ENCODE assay signal across 8 cellular contexts in the genomic region with DNA sequence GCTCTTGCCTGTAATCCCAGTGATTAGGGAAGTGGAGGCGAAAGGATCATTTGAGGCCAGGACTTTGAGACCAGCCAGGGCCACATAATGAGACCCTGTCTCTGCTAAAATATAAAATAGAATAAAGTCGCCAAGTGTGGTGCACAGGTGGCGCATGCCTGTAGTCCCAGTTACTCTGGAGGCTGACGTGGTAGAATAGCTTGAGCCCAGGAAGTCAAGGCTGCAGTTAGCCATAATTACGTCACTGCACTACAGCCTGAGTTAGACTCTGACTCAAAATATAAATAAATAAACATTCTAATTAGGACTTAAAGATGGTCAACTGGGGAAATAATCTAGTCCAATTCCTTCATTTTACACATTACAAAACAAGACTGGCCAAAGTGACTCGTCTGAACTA. TPM values are rescaled to one million over a fixed set of nuclear protein-coding genes. Genes with fewer than 3 reads are reported as not detected.
A peak's percentile ranks its signal among the peaks of the same experiment; 100 is the strongest.
DNase-seq lines count a peak whose midpoint lies in the region; ATAC-seq, FAIRE-seq and TF ChIP-seq lines count a peak whose summit lies in the region.

No MANE protein-coding gene starts in this region.

- H3K27ac Mint-ChIP-seq in T-helper 1 cell treated with Interleukin-12 subunit alpha and Interleukin-12 subunit beta and Interleukin-4 antibody, amounts not matched to agents 30 μg/mL and 1 μg/mL, for 36 hours: peak overlapping the region; percentile 98
- H3K27ac Mint-ChIP-seq in naive thymus-derived CD4-positive, alpha-beta T cell: peak overlapping the region; percentile 97 to 99 (median 98)

- peak; percentile 1 for DNase-seq in DMS153 treated with DMSO at 0.1 percent for 48 hours (lab: John Stamatoyannopoulos, UW; ENCODE audit: unreplicated experiment)
- no peak for DNase-seq in DMS153 (lab: John Stamatoyannopoulos, UW)
- DNase-seq in HS-5 (ENCODE audit: low read depth): peak; percentile 49
- peak in 6 of 9 donors; percentile 7 to 59 (median 34) for DNase-seq in naive thymus-derived CD4-positive, alpha-beta T cell
- DNase-seq in hippocampal formation (lab: John Stamatoyannopoulos, UW): no peak
- DNase-seq in GM12891 (ENCODE audit: insufficient read length, low spot score): no peak

- peaks cover 2% of the 10 kb centered on the region for H3K36me3 ChIP-seq in endocrine pancreas (ENCODE audit: control insufficient read depth, insufficient read depth, low read length)
- H3K36me3 ChIP-seq in naive thymus-derived CD4-positive, alpha-beta T cell (ENCODE audit: control insufficient read depth in 2 of 3, insufficient read depth in 3 of 3, low read length in 3 of 3): peaks cover 8 to 41% (median 28%) of the 10 kb centered on the region in 3 experiments

- peak overlapping the region; percentile 99 for H3K9ac ChIP-seq in endocrine pancreas (ENCODE audit: control insufficient read depth, insufficient read depth, low read length)

- no peaks in the 10 kb centered on the region for H3K4me1 ChIP-seq in endocrine pancreas (ENCODE audit: control insufficient read depth, insufficient read depth, low read length)
- peaks cover 18 to 20% of the 10 kb centered on the region in 2 donors for H3K4me1 ChIP-seq in naive thymus-derived CD4-positive, alpha-beta T cell (ENCODE audit: control insufficient read depth in 2 of 2, insufficient read depth in 2 of 2, low read length in 2 of 2)

- no peak for FAIRE-seq in GM12891 (lab: Jason Lieb, UNC)

- no peaks in the 10 kb centered on the region for H3K9me3 ChIP-seq in endocrine pancreas (ENCODE audit: control insufficient read depth, low read length)
- no peaks in the 10 kb centered on the region for H3K9me3 ChIP-seq in naive thymus-derived CD4-positive, alpha-beta T cell (ENCODE audit: control insufficient read depth in 2 of 3, low read length in 3 of 3)

- peaks cover 40% of the 10 kb centered on the region for H3K36me3 Mint-ChIP-seq in T-helper 1 cell treated with Interleukin-12 subunit alpha and Interleukin-12 subunit beta and Interleukin-4 antibody, amounts not matched to agents 30 μg/mL and 1 μg/mL, for 36 hours (ENCODE audit: low read depth)
- H3K36me3 Mint-ChIP-seq in naive thymus-derived CD4-positive, alpha-beta T cell: peaks cover 4 to 42% (median 20%) of the 10 kb centered on the region in 5 donors

- intact Hi-C loops in naive thymus-derived CD4-positive, alpha-beta T cell (cut with micrococcal nuclease): loop anchor here in 1 of 2 donors (5.0 kb wide), 3 partner anchors 102 to 573 kb away; a partner anchor contains a TSS

- H3K27me3 ChIP-seq in endocrine pancreas (ENCODE audit: control insufficient read depth, insufficient read depth, low read length): no peaks in the 10 kb centered on the region
- H3K27me3 ChIP-seq in naive thymus-derived CD4-positive, alpha-beta T cell (ENCODE audit: control insufficient read depth in 2 of 2, insufficient read depth in 2 of 2, low read length in 2 of 2): no peaks in the 10 kb centered on the region

- peak overlapping the region; percentile 95 for H3K27ac ChIP-seq in naive thymus-derived CD4-positive, alpha-beta T cell (ENCODE audit: low read depth, low read length)

- CTCF ChIA-PET in naive thymus-derived CD4-positive, alpha-beta T cell (lab: Charles Lee): interaction anchor here (0.6 kb wide), 1 partner anchor 99 kb away, joined by 3 read pairs; no protein-coding TSS in a partner anchor

- no peak for TF ChIP-seq POLR2A in GM12891 (IDR thresholded peaks at IDR 0.05; ENCODE audit: low read depth, low read length)

- H3K4me3 ChIP-seq in endocrine pancreas (ENCODE audit: control insufficient read depth, insufficient read depth, low read length): peak overlapping the region; percentile 100
- peak overlapping the region; percentile 72 for H3K4me3 ChIP-seq in naive thymus-derived CD4-positive, alpha-beta T cell (ENCODE audit: low read length)

- POLR2A ChIA-PET in naive thymus-derived CD4-positive, alpha-beta T cell (lab: Charles Lee): interaction anchor here (0.8 to 2.0 kb wide), 9 partner anchors 10 to 1347 kb away, joined by 3 to 19 read pairs (median 5); a partner anchor contains a TSS

- peaks cover 9% of the 10 kb centered on the region for H3K9me3 Mint-ChIP-seq in T-helper 1 cell treated with Interleukin-12 subunit alpha and Interleukin-12 subunit beta and Interleukin-4 antibody, amounts not matched to agents 30 μg/mL and 1 μg/mL, for 36 hours
- peaks cover 0 to 16% (median 0%) of the 10 kb centered on the region in 11 donors for H3K9me3 Mint-ChIP-seq in naive thymus-derived CD4-positive, alpha-beta T cell

- peaks cover 23% of the 10 kb centered on the region for H3K4me1 Mint-ChIP-seq in T-helper 1 cell treated with Interleukin-12 subunit alpha and Interleukin-12 subunit beta and Interleukin-4 antibody, amounts not matched to agents 30 μg/mL and 1 μg/mL, for 36 hours (ENCODE audit: low read depth)
- peaks cover 19 to 43% (median 33%) of the 10 kb centered on the region in 7 donors for H3K4me1 Mint-ChIP-seq in naive thymus-derived CD4-positive, alpha-beta T cell

- no peak for ATAC-seq in naive thymus-derived CD4-positive, alpha-beta T cell

- H3K4me3 Mint-ChIP-seq in T-helper 1 cell treated with Interleukin-12 subunit alpha and Interleukin-12 subunit beta and Interleukin-4 antibody, amounts not matched to agents 30 μg/mL and 1 μg/mL, for 36 hours: peak overlapping the region; percentile 96
- peak overlapping the region; percentile 94 to 100 (median 96) for H3K4me3 Mint-ChIP-seq in naive thymus-derived CD4-positive, alpha-beta T cell

- H3K27me3 Mint-ChIP-seq in T-helper 1 cell treated with Interleukin-12 subunit alpha and Interleukin-12 subunit beta and Interleukin-4 antibody, amounts not matched to agents 30 μg/mL and 1 μg/mL, for 36 hours (ENCODE audit: low read depth): no peaks in the 10 kb centered on the region
- H3K27me3 Mint-ChIP-seq in naive thymus-derived CD4-positive, alpha-beta T cell: no peaks in the 10 kb centered on the region

TF ChIP-seq in GM12891, 5 proteins besides CTCF, POLR2A, EP300 and RAD21:
- TF ChIP-seq SPI1 (IDR thresholded peaks at IDR 0.05; ENCODE audit: low read depth, low read length): no peak
- no peak for TF ChIP-seq TAF1 (IDR thresholded peaks at IDR 0.05; ENCODE audit: low read depth, low read length)
- TF ChIP-seq POU2F2 (IDR thresholded peaks at IDR 0.05; ENCODE audit: low read depth, low read length): no peak
- TF ChIP-seq POLR2AphosphoS5 (IDR thresholded peaks at IDR 0.05; ENCODE audit: low read depth, low read length): no peak
- no peak for TF ChIP-seq PAX5 (IDR thresholded peaks at IDR 0.05; ENCODE audit: insufficient read depth, low read length, severe bottlenecking)

RNA-seq across cellular contexts. Expression of a gene that starts 0.8 kb away (rescaled TPM):
- 100 to 1,000 TPM; 133 to 451 (median 179) TPM for total RNA-seq in naive thymus-derived CD4-positive, alpha-beta T cell
- polyA plus RNA-seq in naive thymus-derived CD4-positive, alpha-beta T cell: 100 to 1,000 TPM; 355 to 468 TPM
- 519 TPM for polyA plus RNA-seq in GM12891 (2012; ENCODE audit: low read depth, missing spikeins)

RNA-seq across cellular contexts. Expression of a gene that starts 10.7 kb away (rescaled TPM):
- 1 to 10 TPM in 1 of 5 experiments, under 1 TPM in 1, not detected in 3; 0.92 to 1.1 TPM for total RNA-seq in naive thymus-derived CD4-positive, alpha-beta T cell
- 1 to 10 TPM; 1.4 to 3.0 TPM for polyA plus RNA-seq in naive thymus-derived CD4-positive, alpha-beta T cell
- not detected for polyA plus RNA-seq in GM12891 (2012; ENCODE audit: low read depth, missing spikeins)

RNA-seq across cellular contexts. Expression of a gene that starts 12.8 kb away (rescaled TPM):
- total RNA-seq in naive thymus-derived CD4-positive, alpha-beta T cell: 10 to 100 TPM in 1 of 5 experiments, 1 to 10 TPM in 4; 2.5 to 12.0 (median 4.1) TPM
- 1 to 10 TPM in 1 of 2 donors, under 1 TPM in 1; 0.91 to 1.4 TPM for polyA plus RNA-seq in naive thymus-derived CD4-positive, alpha-beta T cell
- 0.72 TPM for polyA plus RNA-seq in GM12891 (2012; ENCODE audit: low read depth, missing spikeins)

RNA-seq across cellular contexts. Expression of a gene that starts 41.4 kb away (rescaled TPM):
- total RNA-seq in naive thymus-derived CD4-positive, alpha-beta T cell: 100 to 1,000 TPM; 120 to 176 (median 122) TPM
- 100 to 1,000 TPM; 156 to 196 TPM for polyA plus RNA-seq in naive thymus-derived CD4-positive, alpha-beta T cell
- polyA plus RNA-seq in GM12891 (2012; ENCODE audit: low read depth, missing spikeins): 67.3 TPM

RNA-seq across cellular contexts. Expression of a gene that starts 53.9 kb away (rescaled TPM):
- total RNA-seq in naive thymus-derived CD4-positive, alpha-beta T cell: 100 to 1,000 TPM in 1 of 5 experiments, 10 to 100 TPM in 4; 38.7 to 143 (median 58.6) TPM
- polyA plus RNA-seq in naive thymus-derived CD4-positive, alpha-beta T cell: 10 to 100 TPM; 78.9 to 97.9 TPM
- 193 TPM for polyA plus RNA-seq in GM12891 (2012; ENCODE audit: low read depth, missing spikeins)

Comparison
In these comparisons a context has a peak if more than half of its experiments do, and no peak if none do; other contexts are left out.
1. DNase-seq: peak in DMS153 treated with DMSO at 0.1 percent for 48 hours (single experiment), HS-5 (single experiment) and naive thymus-derived CD4-positive, alpha-beta T cell (6 of 9); none in DMS153 (single experiment), hippocampal formation (0 of 2) and GM12891 (single experiment).